In genomic region chr19:4515732-4516131, GRCh38 we compare ENCODE assay signal across 27 cellular contexts. TPM values are rescaled to one million over a fixed set of nuclear protein-coding genes. Genes with fewer than 3 reads are reported as not detected.
"Had no signal": no experiment of that assay in that cellular context is flagged by ENCODE, and none has a peak within 500 bp of the region (broad histone marks: within the 10 kb centered on the region; RNA-seq: fewer than 3 reads in every experiment).

No MANE protein-coding gene starts in this region.

- H3K27ac ChIP-seq: Peyer's patch had no signal

- ATAC-seq: activated CD8-positive, alpha-beta memory T cell treated with anti-CD3 and anti-CD28 coated beads, Interleukin-2, amount 10 ng/mL, durations not matched to agents 7 days and 5 days; WTC11 had no signal

- H3K36me3 ChIP-seq: Peyer's patch had no signal

- H3K27me3 ChIP-seq: Peyer's patch had no signal

- DNase-seq: activated CD4-positive, alpha-beta T cell treated with anti-CD3 and anti-CD28 coated beads, Interleukin-2, amount 10 ng/mL, durations not matched to agents 24 days and 14 days; activated CD4-positive, alpha-beta T cell treated with anti-CD3 and anti-CD28 coated beads, Interleukin-2, amount 50 U/mL, for 48 hours; activated CD4-positive, CD25-positive, alpha-beta regulatory T cell treated with anti-CD3 and anti-CD28 coated beads, Interleukin-2, amount 50 U/mL, for 72 hours; activated CD8-positive, alpha-beta memory T cell treated with anti-CD3 and anti-CD28 coated beads, Interleukin-2, amount 10 ng/mL, durations not matched to agents 7 days and 5 days; activated effector memory CD4-positive, alpha-beta T cell treated with Interleukin-2 at 50 U/mL for 16 hours; activated naive CD4-positive, alpha-beta T cell; activated T-cell treated with anti-CD3 and anti-CD28 coated beads, Interleukin-2, amount 50 U/mL, for 24 hours; amygdala; KG1; NCI-H1048; NCI-H146; NCI-H1930; NCI-H2171; NCI-H2227 treated with DMSO at 0.1 percent for 48 hours; NCI-H526; NCI-H774; OCI-M1; Peyer's patch; SHP77; T-helper 9 cell had no signal

- FAIRE-seq: astrocyte had no signal

- H3K4me3 ChIP-seq: Peyer's patch had no signal

- H3K9me3 ChIP-seq: Peyer's patch had no signal

RNA-seq across cellular contexts. Expression of gene PLIN4, which starts 2.6 kb away (rescaled TPM):
- total RNA-seq: activated CD4-positive, alpha-beta T cell treated with anti-CD3 and anti-CD28 coated beads, Interleukin-2, amount 10 ng/mL, durations not matched to agents 24 days and 14 days; activated CD8-positive, alpha-beta memory T cell treated with anti-CD3 and anti-CD28 coated beads, Interleukin-2, amount 10 ng/mL, durations not matched to agents 7 days and 5 days; activated T-helper 1 cell treated with anti-CD3 and anti-CD28 coated beads, Interleukin-12 subunit alpha, Interleukin-12 subunit beta, Interleukin-2, Interleukin-4 antibody, amounts not matched to agents 30 ng/mL and 10 ng/mL and 1 ng/mL, durations not matched to agents 14 hours and 24 hours and 36 hours had no signal

RNA-seq across cellular contexts. Expression of gene PLIN5, which starts 19.3 kb away (rescaled TPM):
- total RNA-seq: activated CD4-positive, alpha-beta T cell treated with anti-CD3 and anti-CD28 coated beads, Interleukin-2, amount 10 ng/mL, durations not matched to agents 24 days and 14 days; activated CD8-positive, alpha-beta memory T cell treated with anti-CD3 and anti-CD28 coated beads, Interleukin-2, amount 10 ng/mL, durations not matched to agents 7 days and 5 days; activated T-helper 1 cell treated with anti-CD3 and anti-CD28 coated beads, Interleukin-12 subunit alpha, Interleukin-12 subunit beta, Interleukin-2, Interleukin-4 antibody, amounts not matched to agents 30 ng/mL and 10 ng/mL and 1 ng/mL, durations not matched to agents 14 hours and 24 hours and 36 hours; astrocyte; M059J; NCI-H460; SK-MEL-5 had no signal

RNA-seq across cellular contexts. Expression of gene LRG1, which starts 24.1 kb away (rescaled TPM):
- total RNA-seq: LHCN-M2 had no signal

RNA-seq across cellular contexts. Expression of gene SEMA6B, which starts 43.8 kb away (rescaled TPM):
- total RNA-seq: activated CD4-positive, alpha-beta T cell treated with anti-CD3 and anti-CD28 coated beads, Interleukin-2, amount 10 ng/mL, durations not matched to agents 24 days and 14 days; activated CD8-positive, alpha-beta memory T cell treated with anti-CD3 and anti-CD28 coated beads, Interleukin-2, amount 10 ng/mL, durations not matched to agents 7 days and 5 days; activated T-helper 1 cell treated with anti-CD3 and anti-CD28 coated beads, Interleukin-12 subunit alpha, Interleukin-12 subunit beta, Interleukin-2, Interleukin-4 antibody, amounts not matched to agents 30 ng/mL and 10 ng/mL and 1 ng/mL, durations not matched to agents 14 hours and 24 hours and 36 hours had no signal
